21 cellular contexts compared by ENCODE assay signal in the genomic region with DNA sequence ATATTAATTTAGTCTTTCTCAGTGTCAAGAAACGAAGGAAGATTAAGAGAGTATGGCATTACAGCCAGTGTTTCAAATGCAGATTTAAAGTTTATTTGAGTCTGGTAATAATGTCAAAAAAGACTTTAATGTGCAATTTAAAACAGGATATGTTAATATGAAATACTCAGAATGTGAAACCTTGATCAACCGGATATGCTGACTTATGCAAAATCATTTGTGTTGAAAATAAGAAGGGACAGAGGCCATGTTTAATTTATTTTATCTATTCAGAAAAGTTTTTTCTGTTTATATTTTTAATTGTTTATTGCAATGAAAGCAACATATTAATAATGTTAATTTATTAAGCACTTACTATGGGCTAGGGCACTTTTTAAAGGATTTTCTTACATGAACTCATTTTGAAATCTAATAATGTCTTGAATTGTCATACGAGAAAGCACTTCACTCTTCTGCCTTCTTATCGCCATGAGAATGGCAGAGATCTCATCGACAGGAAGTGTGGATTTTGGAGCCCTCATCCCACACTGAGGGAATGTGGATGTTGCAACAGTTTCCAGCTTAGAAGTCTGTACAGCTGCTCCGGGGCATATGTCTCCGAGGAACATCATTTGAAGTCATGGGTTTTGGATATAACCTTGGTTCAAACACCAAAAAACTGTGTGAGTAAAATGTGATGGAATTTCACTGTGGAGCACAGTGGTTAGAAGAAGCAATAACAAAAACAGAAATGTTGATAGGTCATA.
"Had no signal": no experiment of that assay in that cellular context is flagged by ENCODE, and none has a peak within 500 bp of the region (broad histone marks: within the 10 kb centered on the region; RNA-seq: fewer than 3 reads in every experiment).

No MANE protein-coding gene starts in this region.

- H3K9ac ChIP-seq: SK-N-SH had no signal

- DNase-seq: Karpas-422, KG1, MM.1S, NCI-H1092 treated with DMSO at 0.1 percent for 48 hours, NCI-H1436, NCI-H187, NCI-H2029, NCI-H2081 treated with DMSO at 0.1 percent for 48 hours, NCI-H2171, NCI-H226, NCI-H446, NCI-H510A, NCI-H524 treated with DMSO at 0.1 percent for 48 hours, NCI-H69, NCI-H774, Right ventricle myocardium superior, RPMI8226, SIG-M5, SK-N-SH, SW 1271 had no signal

- H3K4me1 ChIP-seq: SJSA1 had no signal

- H3K4me2 ChIP-seq: SK-N-SH had no signal

- H3K27ac ChIP-seq: SJSA1 had no signal

- H3K9me3 ChIP-seq: SJSA1, SK-N-SH had no signal

- H3K4me3 ChIP-seq: SJSA1 had no signal

- H3K27me3 ChIP-seq: SJSA1 had no signal

- H3K36me3 ChIP-seq: SJSA1 had no signal
